Comparison of ENCODE assay signal across 16 cellular contexts in genomic region chr11:96227244-96227643, GRCh38.
DNase-seq lines count a peak whose midpoint lies in the region; ATAC-seq and TF ChIP-seq lines count a peak whose summit lies in the region.
"Had no signal": no experiment of that assay in that cellular context is flagged by ENCODE, and none has a peak within 500 bp of the region (broad histone marks: within the 10 kb centered on the region; RNA-seq: fewer than 3 reads in every experiment).

No MANE protein-coding gene starts in this region.

- H3K36me3 Mint-ChIP-seq in activated naive CD8-positive, alpha-beta T cell, result peaks cover 28% of the 10 kb centered on the region
- peaks cover 13% of the 10 kb centered on the region for H3K36me3 Mint-ChIP-seq in activated naive CD8-positive, alpha-beta T cell treated with anti-CD3 and anti-CD28 coated beads, Interleukin-2, amount 50 U/mL, for 24 hours (ENCODE audit: low read depth)
- peaks cover 6% of the 10 kb centered on the region for H3K36me3 Mint-ChIP-seq in MCF 10A (ENCODE audit: insufficient read depth, unreplicated experiment)
- peaks cover 9% of the 10 kb centered on the region for H3K36me3 Mint-ChIP-seq in mesothelial cell of epicardium
- peaks cover 9% of the 10 kb centered on the region for H3K36me3 Mint-ChIP-seq in activated CD8-positive, alpha-beta T cell treated with anti-CD3 and anti-CD28 coated beads, Interleukin-2, amount 10 ng/mL, durations not matched to agents 7 days and 5 days (ENCODE audit: low read depth)
- H3K36me3 Mint-ChIP-seq in activated CD8-positive, alpha-beta memory T cell treated with anti-CD3 and anti-CD28 coated beads, Interleukin-2, amount 10 ng/mL, durations not matched to agents 7 days and 5 days, result peaks cover 30% of the 10 kb centered on the region

- POLR2A ChIA-PET in MCF 10A (lab: Yijun Ruan, JAX), result interaction anchor here (0.6 to 7.3 kb wide), 30 partner anchors 9 to 1158 kb away, joined by 3 to 93 read pairs (median 6); partner anchors contain the start of genes CCDC82, CEP57, JRKL and MAML2
- POLR2A ChIA-PET in activated CD8-positive, alpha-beta T cell treated with anti-CD3 and anti-CD28 coated beads, Interleukin-2, amount 10 ng/mL, durations not matched to agents 7 days and 5 days (lab: Charles Lee), result interaction anchor here (1.4 kb wide), 1 partner anchor 32 kb away, joined by 4 read pairs; no protein-coding TSS in a partner anchor

- no peaks in the 10 kb centered on the region for H3K27me3 Mint-ChIP-seq in activated naive CD8-positive, alpha-beta T cell
- no peaks in the 10 kb centered on the region for H3K27me3 Mint-ChIP-seq in activated naive CD8-positive, alpha-beta T cell treated with anti-CD3 and anti-CD28 coated beads, Interleukin-2, amount 50 U/mL, for 24 hours
- H3K27me3 Mint-ChIP-seq in MCF 10A (ENCODE audit: insufficient read depth, unreplicated experiment) (no peaks in the 10 kb centered on the region), mesothelial cell of epicardium (ENCODE audit: low read depth) (no peaks in the 10 kb centered on the region)
- H3K27me3 Mint-ChIP-seq in activated CD8-positive, alpha-beta T cell treated with anti-CD3 and anti-CD28 coated beads, Interleukin-2, amount 10 ng/mL, durations not matched to agents 7 days and 5 days (ENCODE audit: low read depth), result no peaks in the 10 kb centered on the region
- no peaks in the 10 kb centered on the region for H3K27me3 Mint-ChIP-seq in activated CD8-positive, alpha-beta memory T cell treated with anti-CD3 and anti-CD28 coated beads, Interleukin-2, amount 10 ng/mL, durations not matched to agents 7 days and 5 days
- H3K27me3 Mint-ChIP-seq: CD8-positive, alpha-beta memory T cell; dendritic cell treated with granulocyte-macrophage colony-stimulating factor and Interleukin-4, amounts not matched to agents 40 ng/mL and 50 ng/mL, for 4 days had no signal

- ATAC-seq in activated naive CD8-positive, alpha-beta T cell treated with anti-CD3 and anti-CD28 coated beads, Interleukin-2, amount 50 U/mL, for 24 hours, result no peak
- ATAC-seq in activated CD8-positive, alpha-beta T cell treated with anti-CD3 and anti-CD28 coated beads, Interleukin-2, amount 10 ng/mL, durations not matched to agents 7 days and 5 days, result no peak
- ATAC-seq in GM21717 (IDR thresholded peaks at IDR 0.05; ENCODE audit: unreplicated experiment), result no peak
- no peak for ATAC-seq in activated CD8-positive, alpha-beta memory T cell treated with anti-CD3 and anti-CD28 coated beads, Interleukin-2, amount 10 ng/mL, durations not matched to agents 7 days and 5 days

- no peaks in the 10 kb centered on the region for H3K9me3 Mint-ChIP-seq in activated naive CD8-positive, alpha-beta T cell (ENCODE audit: low read depth)
- H3K9me3 Mint-ChIP-seq in activated naive CD8-positive, alpha-beta T cell treated with anti-CD3 and anti-CD28 coated beads, Interleukin-2, amount 50 U/mL, for 24 hours, result no peaks in the 10 kb centered on the region
- no peaks in the 10 kb centered on the region for H3K9me3 Mint-ChIP-seq in MCF 10A (ENCODE audit: unreplicated experiment)
- H3K9me3 Mint-ChIP-seq in mesothelial cell of epicardium, result no peaks in the 10 kb centered on the region
- no peaks in the 10 kb centered on the region for H3K9me3 Mint-ChIP-seq in activated CD8-positive, alpha-beta T cell treated with anti-CD3 and anti-CD28 coated beads, Interleukin-2, amount 10 ng/mL, durations not matched to agents 7 days and 5 days (ENCODE audit: insufficient read depth)
- H3K9me3 Mint-ChIP-seq in activated CD8-positive, alpha-beta memory T cell treated with anti-CD3 and anti-CD28 coated beads, Interleukin-2, amount 10 ng/mL, durations not matched to agents 7 days and 5 days (ENCODE audit: low read depth), result no peaks in the 10 kb centered on the region
- H3K9me3 Mint-ChIP-seq: CD8-positive, alpha-beta memory T cell; dendritic cell treated with granulocyte-macrophage colony-stimulating factor and Interleukin-4, amounts not matched to agents 40 ng/mL and 50 ng/mL, for 4 days; nephron progenitor cell had no signal

- DNase-seq in activated naive CD8-positive, alpha-beta T cell treated with anti-CD3 and anti-CD28 coated beads, Interleukin-2, amount 50 U/mL, for 24 hours, result no peak
- DNase-seq in MCF 10A (ENCODE audit: unreplicated experiment) (peak; percentile 82), mesothelial cell of epicardium (ENCODE audit: low spot score in 2 of 2, unreplicated experiment in 2 of 2) (no peak), posterior vena cava (ENCODE audit: low spot score) (no peak)
- no peak for DNase-seq in activated CD8-positive, alpha-beta T cell treated with anti-CD3 and anti-CD28 coated beads, Interleukin-2, amount 10 ng/mL, durations not matched to agents 7 days and 5 days
- no peak for DNase-seq in activated CD8-positive, alpha-beta memory T cell treated with anti-CD3 and anti-CD28 coated beads, Interleukin-2, amount 10 ng/mL, durations not matched to agents 7 days and 5 days
- DNase-seq: activated effector memory CD4-positive, alpha-beta T cell treated with anti-CD3 and anti-CD28 coated beads, Interleukin-2, amount 50 U/mL, for 16 hours; CD8-positive, alpha-beta memory T cell; erythroblast; Kasumi-1; NCI-H1417 treated with DMSO at 0.1 percent for 48 hours; nephron progenitor cell; stimulated activated naive CD4-positive, alpha-beta T cell treated with Interleukin-2 at 50 U/mL for 16 hours had no signal

- H3K4me3 Mint-ChIP-seq in activated naive CD8-positive, alpha-beta T cell, result no peak overlapping the region
- H3K4me3 Mint-ChIP-seq in activated naive CD8-positive, alpha-beta T cell treated with anti-CD3 and anti-CD28 coated beads, Interleukin-2, amount 50 U/mL, for 24 hours, result no peak overlapping the region
- H3K4me3 Mint-ChIP-seq in MCF 10A (ENCODE audit: unreplicated experiment) (peak overlapping the region; percentile 69), mesothelial cell of epicardium (no peak overlapping the region)
- H3K4me3 Mint-ChIP-seq in activated CD8-positive, alpha-beta T cell treated with anti-CD3 and anti-CD28 coated beads, Interleukin-2, amount 10 ng/mL, durations not matched to agents 7 days and 5 days, result no peak overlapping the region
- no peak overlapping the region for H3K4me3 Mint-ChIP-seq in activated CD8-positive, alpha-beta memory T cell treated with anti-CD3 and anti-CD28 coated beads, Interleukin-2, amount 10 ng/mL, durations not matched to agents 7 days and 5 days
- H3K4me3 Mint-ChIP-seq: CD8-positive, alpha-beta memory T cell; dendritic cell treated with granulocyte-macrophage colony-stimulating factor and Interleukin-4, amounts not matched to agents 40 ng/mL and 50 ng/mL, for 4 days; nephron progenitor cell had no signal

- BruUV-seq in MCF 10A (replicated peaks; lab: Mats Ljungman, UMichigan), result no TSS peak

- CTCF ChIA-PET in MCF 10A (lab: Yijun Ruan, JAX), result interaction anchor here (0.6 to 5.8 kb wide), 5 partner anchors 8 to 228 kb away, joined by 3 to 61 read pairs (median 5); partner anchors contain the start of gene MAML2
- CTCF ChIA-PET in activated CD8-positive, alpha-beta T cell treated with anti-CD3 and anti-CD28 coated beads, Interleukin-2, amount 10 ng/mL, durations not matched to agents 7 days and 5 days (lab: Charles Lee), result interaction anchor here (1.1 to 4.4 kb wide), 4 partner anchors 8 to 165 kb away, joined by 3 to 32 read pairs (median 6); partner anchors contain the start of gene MAML2
- CTCF ChIA-PET in activated CD8-positive, alpha-beta memory T cell treated with anti-CD3 and anti-CD28 coated beads, Interleukin-2, amount 10 ng/mL, durations not matched to agents 7 days and 5 days (lab: Charles Lee), result interaction anchor here (1.4 kb wide), 1 partner anchor 115 kb away, joined by 3 read pairs; no protein-coding TSS in a partner anchor

- TF ChIP-seq CTCF in MCF 10A (IDR thresholded peaks at IDR 0.05; ENCODE audit: unreplicated experiment) (no peak), mesothelial cell of epicardium (IDR thresholded peaks at IDR 0.05; ENCODE audit: unreplicated experiment) (no peak)

- intact Hi-C loops in MCF 10A (cut with micrococcal nuclease) (loop anchor here (5.0 kb wide), 1 partner anchor 170 kb away; no protein-coding TSS in a partner anchor), posterior vena cava (cut with DNase I) (no loop called here)

- H3K27ac Mint-ChIP-seq in activated naive CD8-positive, alpha-beta T cell, result peak overlapping the region; percentile 78
- no peak overlapping the region for H3K27ac Mint-ChIP-seq in activated naive CD8-positive, alpha-beta T cell treated with anti-CD3 and anti-CD28 coated beads, Interleukin-2, amount 50 U/mL, for 24 hours
- H3K27ac Mint-ChIP-seq in MCF 10A (ENCODE audit: low read depth, unreplicated experiment) (peak overlapping the region; percentile 97), mesothelial cell of epicardium (peak overlapping the region; percentile 99)
- no peak overlapping the region for H3K27ac Mint-ChIP-seq in activated CD8-positive, alpha-beta T cell treated with anti-CD3 and anti-CD28 coated beads, Interleukin-2, amount 10 ng/mL, durations not matched to agents 7 days and 5 days
- H3K27ac Mint-ChIP-seq in activated CD8-positive, alpha-beta memory T cell treated with anti-CD3 and anti-CD28 coated beads, Interleukin-2, amount 10 ng/mL, durations not matched to agents 7 days and 5 days, result no peak overlapping the region
- H3K27ac Mint-ChIP-seq: dendritic cell treated with granulocyte-macrophage colony-stimulating factor and Interleukin-4, amounts not matched to agents 40 ng/mL and 50 ng/mL, for 4 days had no signal

- H3K4me1 Mint-ChIP-seq in activated naive CD8-positive, alpha-beta T cell (ENCODE audit: low read depth), result peaks cover 86% of the 10 kb centered on the region
- peaks cover 84% of the 10 kb centered on the region for H3K4me1 Mint-ChIP-seq in activated naive CD8-positive, alpha-beta T cell treated with anti-CD3 and anti-CD28 coated beads, Interleukin-2, amount 50 U/mL, for 24 hours
- peaks cover 49% of the 10 kb centered on the region for H3K4me1 Mint-ChIP-seq in MCF 10A (ENCODE audit: insufficient read depth, unreplicated experiment)
- H3K4me1 Mint-ChIP-seq in mesothelial cell of epicardium, result peaks cover 48% of the 10 kb centered on the region
- H3K4me1 Mint-ChIP-seq in activated CD8-positive, alpha-beta T cell treated with anti-CD3 and anti-CD28 coated beads, Interleukin-2, amount 10 ng/mL, durations not matched to agents 7 days and 5 days (ENCODE audit: low read depth), result peaks cover 37% of the 10 kb centered on the region
- peaks cover 60% of the 10 kb centered on the region for H3K4me1 Mint-ChIP-seq in activated CD8-positive, alpha-beta memory T cell treated with anti-CD3 and anti-CD28 coated beads, Interleukin-2, amount 10 ng/mL, durations not matched to agents 7 days and 5 days

Comparison
In these comparisons a context has a peak if more than half of its experiments do, and no peak if none do; other contexts are left out.
1. H3K27ac Mint-ChIP-seq: peak in activated naive CD8-positive, alpha-beta T cell (single experiment), MCF 10A (single experiment) and mesothelial cell of epicardium (single experiment); none in activated naive CD8-positive, alpha-beta T cell treated with anti-CD3 and anti-CD28 coated beads, Interleukin-2, amount 50 U/mL, for 24 hours (single experiment), activated CD8-positive, alpha-beta T cell treated with anti-CD3 and anti-CD28 coated beads, Interleukin-2, amount 10 ng/mL, durations not matched to agents 7 days and 5 days (single experiment) and activated CD8-positive, alpha-beta memory T cell treated with anti-CD3 and anti-CD28 coated beads, Interleukin-2, amount 10 ng/mL, durations not matched to agents 7 days and 5 days (single experiment).